35 cellular contexts compared by ENCODE assay signal in the genomic region with DNA sequence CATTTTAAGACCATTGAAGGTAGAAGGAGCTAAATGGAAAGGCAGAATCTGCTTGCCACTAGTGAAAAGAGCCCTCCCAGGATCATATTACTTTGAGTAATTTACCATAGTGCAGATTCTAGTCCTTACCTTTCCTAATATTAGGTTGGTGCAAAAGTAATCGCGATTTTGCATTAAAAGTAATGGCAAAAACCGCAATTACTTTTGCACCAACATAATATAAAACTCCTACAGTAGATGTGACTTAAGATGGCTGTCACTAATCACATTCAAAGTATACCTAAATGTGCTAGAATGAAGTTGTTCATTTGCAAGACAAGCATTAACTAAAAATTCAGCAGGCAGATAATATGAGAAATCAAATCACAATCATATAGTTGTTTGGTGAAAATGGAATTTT. TPM values are rescaled to one million over a fixed set of nuclear protein-coding genes. Genes with fewer than 3 reads are reported as not detected.
"Had no signal": no experiment of that assay in that cellular context is flagged by ENCODE, and none has a peak within 500 bp of the region (broad histone marks: within the 10 kb centered on the region; RNA-seq: fewer than 3 reads in every experiment).

No MANE protein-coding gene starts in this region.

- H3K9ac ChIP-seq: neural progenitor cell, parathyroid adenoma had no signal

- H3K4me3 ChIP-seq: neural progenitor cell, ovary, psoas muscle, skin epidermis, smooth muscle cell, spleen, suprapubic skin, testis, tibial artery, transverse colon, upper lobe of left lung, vagina had no signal

- H3K36me3 ChIP-seq: neural progenitor cell, ovary, spleen, suprapubic skin, tibial artery, transverse colon, upper lobe of left lung, vagina had no signal

- ATAC-seq: naive thymus-derived CD4-positive, alpha-beta T cell; natural killer cell; psoas muscle; right cardiac atrium; sciatic nerve; stimulated activated memory B cell treated with anti-CD40 and anti-IgM and Interleukin-4, amounts not matched to agents 10 μg/mL and 1 μg/mL and 100 μg/mL, for 72 hours; stimulated activated naive CD8-positive, alpha-beta T cell treated with anti-CD3 and anti-CD28 coated beads, Interleukin-15, amount 100 ng/mL, for 72 hours; stimulated activated naive CD8-positive, alpha-beta T cell treated with anti-CD3 and anti-CD28 coated beads, Interleukin-15, Interleukin-2, amounts not matched to agents 100 U/mL and 50 U/mL, for 24 hours had no signal

- H2AFZ ChIP-seq: neural progenitor cell, parathyroid adenoma had no signal

- H3K9me3 ChIP-seq: ovary, psoas muscle, spleen, suprapubic skin, testis, tibial artery, transverse colon, upper lobe of left lung, vagina had no signal

- H3K4me2 ChIP-seq: neural progenitor cell, smooth muscle cell had no signal

- H3K27me3 ChIP-seq: neural progenitor cell, ovary, spleen, suprapubic skin, testis, tibial artery, transverse colon, upper lobe of left lung, vagina had no signal

- FAIRE-seq: urothelium cell line had no signal

- DNase-seq: naive thymus-derived CD4-positive, alpha-beta T cell; natural killer cell; occipital lobe; ovary; posterior cingulate gyrus; psoas muscle; right cardiac atrium; spleen; stimulated activated CD4-positive, alpha-beta T cell treated with anti-CD3 and anti-CD28 coated beads, Interleukin-12 subunit alpha, Interleukin-12 subunit beta, amount 100 ng/mL, for 4 hours; stimulated activated CD4-positive, alpha-beta T cell treated with anti-CD3 and anti-CD28 coated beads, Interleukin-1b, Interleukin-23, amount 100 ng/mL, for 48 hours; stimulated activated CD4-positive, alpha-beta T cell treated with anti-CD3 and anti-CD28 coated beads, Interleukin-4, amount 100 ng/mL, for 1 hour; stimulated activated CD4-positive, alpha-beta T cell treated with anti-CD3 and anti-CD28 coated beads, Interleukin-4, amount 100 ng/mL, for 4 hours; stimulated activated CD8-positive, alpha-beta memory T cell treated with anti-CD3 and anti-CD28 coated beads, Interleukin-4, amount 100 ng/mL, for 48 hours; stimulated activated naive CD4-positive, alpha-beta T cell; stimulated activated naive CD8-positive, alpha-beta T cell treated with anti-CD3 and anti-CD28 coated beads, Interleukin-15, amount 100 ng/mL, for 72 hours; stimulated activated naive CD8-positive, alpha-beta T cell treated with anti-CD3 and anti-CD28 coated beads, Interleukin-15, Interleukin-2, amounts not matched to agents 100 U/mL and 50 U/mL, for 24 hours; substantia nigra; testis; tibial artery; transverse colon; upper lobe of left lung had no signal

- H3K79me2 ChIP-seq: parathyroid adenoma had no signal

- H3K4me1 ChIP-seq: neural progenitor cell, parathyroid adenoma, psoas muscle, suprapubic skin, testis, tibial artery, transverse colon, upper lobe of left lung, vagina had no signal

- H3K27ac ChIP-seq: neural progenitor cell, ovary, parathyroid adenoma, psoas muscle, skin epidermis, spleen, suprapubic skin, testis, tibial artery, transverse colon, upper lobe of left lung, vagina had no signal

RNA-seq across cellular contexts. Expression of gene FSHB, which starts 54.0 kb away (rescaled TPM):
- total RNA-seq: naive thymus-derived CD4-positive, alpha-beta T cell; natural killer cell; occipital lobe; osteoblast; ovary; progenitor cell of endocrine pancreas; psoas muscle; renal cortical epithelial cell; right cardiac atrium; sciatic nerve; smooth muscle cell; spleen; suprapubic skin; testis; transverse colon; upper lobe of left lung; ureter; vagina had no signal
- polyA plus RNA-seq: naive thymus-derived CD4-positive, alpha-beta T cell; neural cell; ovary; psoas muscle; right cardiac atrium; smooth muscle cell; spleen had no signal
